In genomic region chr4:48780867-48781219, GRCh38 we compare ENCODE assay signal across 8 cellular contexts. TPM values are rescaled to one million over a fixed set of nuclear protein-coding genes. Genes with fewer than 3 reads are reported as not detected.
A peak's percentile ranks its signal among the peaks of the same experiment; 100 is the strongest.
DNase-seq lines count a peak whose midpoint lies in the region; TF ChIP-seq lines count a peak whose summit lies in the region.

No MANE protein-coding gene starts in this region.

- H3K4me3 ChIP-seq in ACC112 (ENCODE audit: low read depth, low read length) (peak overlapping the region; percentile 90), HUES48 (ENCODE audit: low read depth, low read length) (peak overlapping the region; percentile 82), WERI-Rb-1 (ENCODE audit: low read depth, low read length) (peak overlapping the region; percentile 71), muscle layer of colon (ENCODE audit: low read depth in 1 of 2, low read length in 2 of 2) (peak overlapping the region; percentile 69 to 71), thymus (ENCODE audit: low read length) (peak overlapping the region; percentile 95)

- H3K36me3 ChIP-seq in ACC112 (ENCODE audit: insufficient read depth, low read length) (no peaks in the 10 kb centered on the region), HUES48 (ENCODE audit: control insufficient read depth, insufficient read depth, low read length) (no peaks in the 10 kb centered on the region), WERI-Rb-1 (no peaks in the 10 kb centered on the region; the same call in 1 of the 2 replicates), muscle layer of colon (ENCODE audit: insufficient read depth, low read length) (no peaks in the 10 kb centered on the region), thymus (ENCODE audit: control insufficient read depth, insufficient read depth) (no peaks in the 10 kb centered on the region)

- H3K4me1 ChIP-seq in ACC112 (ENCODE audit: control insufficient read depth, insufficient read depth, low read length, unreplicated experiment) (peaks cover 25% of the 10 kb centered on the region), HUES48 (ENCODE audit: control insufficient read depth, insufficient read depth, low read length) (peaks cover 25% of the 10 kb centered on the region), muscle layer of colon (ENCODE audit: insufficient read depth, low read length) (peaks cover 24% of the 10 kb centered on the region), thymus (ENCODE audit: control insufficient read depth, insufficient read depth, low read length) (peaks cover 10% of the 10 kb centered on the region)

- H3K9me3 ChIP-seq in HUES48 (ENCODE audit: control insufficient read depth, insufficient read depth, low read length) (no peaks in the 10 kb centered on the region), WERI-Rb-1 (ENCODE audit: severe bottlenecking) (no peaks in the 10 kb centered on the region), muscle layer of colon (ENCODE audit: low read length) (no peaks in the 10 kb centered on the region), thymus (ENCODE audit: control insufficient read depth) (no peaks in the 10 kb centered on the region)

- no peaks in the 10 kb centered on the region for H3K27me3 ChIP-seq in ACC112 (ENCODE audit: insufficient read depth, low read length)
- no peaks in the 10 kb centered on the region for H3K27me3 ChIP-seq in HUES48 (ENCODE audit: control insufficient read depth, insufficient read depth, low read length)
- H3K27me3 ChIP-seq in WERI-Rb-1 (ENCODE audit: insufficient read depth, low read depth, severe bottlenecking), result no peaks in the 10 kb centered on the region
- H3K27me3 ChIP-seq in muscle layer of colon (ENCODE audit: control insufficient read depth in 1 of 2, insufficient read depth in 2 of 2, low read length in 2 of 2), result no peaks in the 10 kb centered on the region
- H3K27me3 ChIP-seq in thymus (ENCODE audit: control insufficient read depth, insufficient read depth), result no peaks in the 10 kb centered on the region

- H2AFZ ChIP-seq in ACC112 (ENCODE audit: low read length, unreplicated experiment), result peak overlapping the region; percentile 88

- peaks cover 34% of the 10 kb centered on the region for H3K79me2 ChIP-seq in ACC112 (ENCODE audit: control insufficient read depth, insufficient read depth, low read length, unreplicated experiment)

- intact Hi-C loops in posterior cingulate gyrus (cut with DNase I), result loop anchor here (2.0 kb wide), 1 partner anchor 182 kb away; no protein-coding TSS in a partner anchor

- DNase-seq in WERI-Rb-1, result no peak
- peak; percentile 30 for DNase-seq in effector CD4-positive, alpha-beta T cell
- DNase-seq in activated CD4-positive, CD25-positive, alpha-beta regulatory T cell (lab: John Stamatoyannopoulos, UW), result no peak
- DNase-seq in posterior cingulate gyrus, result no peak

- no peak for TF ChIP-seq CTCF in WERI-Rb-1 (IDR thresholded peaks at IDR 0.05; ENCODE audit: low read depth, low read length)

- H3K9ac ChIP-seq in HUES48 (ENCODE audit: low read depth, low read length) (peak overlapping the region; percentile 24; the same call in 1 of the 2 replicates), muscle layer of colon (ENCODE audit: low read length) (peak overlapping the region; percentile 44)

- under 1% methylated on average over 10 of the region's 10 CpGs for WGBS in thymus

- H3K27ac ChIP-seq in ACC112 (ENCODE audit: low read depth, low read length) (peak overlapping the region; percentile 62), HUES48 (ENCODE audit: low read depth, low read length) (peak overlapping the region; percentile 86), WERI-Rb-1 (peak overlapping the region; percentile 76), muscle layer of colon (ENCODE audit: low read depth, low read length) (peak overlapping the region; percentile 87), thymus (ENCODE audit: low read depth) (no peak overlapping the region)

RNA-seq across cellular contexts. Expression of gene FRYL, which starts 0.8 kb away (rescaled TPM):
- 33.2 TPM for polyA plus RNA-seq in thymus

RNA-seq across cellular contexts. Expression of gene OCIAD1, which starts 50.0 kb away (rescaled TPM):
- polyA plus RNA-seq in thymus, result 182 TPM
